ENCODE assay signal across 18 cellular contexts in genomic region chr18:52070295-52070756, GRCh38.
DNase-seq lines count a peak whose midpoint lies in the region; ATAC-seq and TF ChIP-seq lines count a peak whose summit lies in the region.
"Had no signal": no experiment of that assay in that cellular context is flagged by ENCODE, and none has a peak within 500 bp of the region (broad histone marks: within the 10 kb centered on the region; RNA-seq: fewer than 3 reads in every experiment).

No MANE protein-coding gene starts in this region.

- H3K27me3 ChIP-seq in Caco-2 (replicated peaks; ENCODE audit: control insufficient read depth, insufficient read depth, low read length) = no peaks in the 10 kb centered on the region
- H3K27me3 ChIP-seq: SJSA1 had no signal

- H3K4me3 Mint-ChIP-seq in Caco-2 (ENCODE audit: unreplicated experiment) (peak overlapping the region; percentile 24), nephron progenitor cell (peak overlapping the region; percentile 2)
- H3K4me3 Mint-ChIP-seq: CD4-positive, alpha-beta T cell; GM23338 had no signal

- CTCF ChIA-PET in Caco-2 (lab: Charles Lee) = no interaction called here

- H3K4me3 ChIP-seq in Caco-2 (ENCODE audit: low read depth, low read length) = no peak overlapping the region
- no peak overlapping the region for H3K4me3 ChIP-seq in epithelial cell of proximal tubule (ENCODE audit: low read depth, low read length)
- H3K4me3 ChIP-seq: A549, GM23338, SJSA1 had no signal

- H3K4me1 ChIP-seq in Caco-2 = peaks cover 6% of the 10 kb centered on the region
- H3K4me1 ChIP-seq: A549, SJSA1 had no signal

- H3K36me3 Mint-ChIP-seq in Caco-2 (ENCODE audit: insufficient read depth, unreplicated experiment) (no peaks in the 10 kb centered on the region), nephron progenitor cell (ENCODE audit: low read depth) (no peaks in the 10 kb centered on the region)

- H3K36me3 ChIP-seq in Caco-2 (ENCODE audit: control insufficient read depth, insufficient read depth, low read length) = no peaks in the 10 kb centered on the region
- H3K36me3 ChIP-seq: SJSA1 had no signal

- BruUV-seq in Caco-2 (replicated peaks; lab: Mats Ljungman, UMichigan) = no TSS peak

- no peaks in the 10 kb centered on the region for H3K27me3 Mint-ChIP-seq in Caco-2 (ENCODE audit: insufficient read depth, unreplicated experiment)
- H3K27me3 Mint-ChIP-seq in nephron progenitor cell (ENCODE audit: low read depth, poor library complexity) = peaks cover 8% of the 10 kb centered on the region
- H3K27me3 Mint-ChIP-seq: CD4-positive, alpha-beta T cell had no signal

- no peaks in the 10 kb centered on the region for H3K9me3 ChIP-seq in Caco-2
- H3K9me3 ChIP-seq: A549, SJSA1 had no signal

- H3K27ac Mint-ChIP-seq in Caco-2 (ENCODE audit: unreplicated experiment) (peak overlapping the region; percentile 89), nephron progenitor cell (peak overlapping the region; percentile 73)
- H3K27ac Mint-ChIP-seq: CD4-positive, alpha-beta T cell; GM23338 had no signal

- H3K4me1 Mint-ChIP-seq in Caco-2 (ENCODE audit: low read depth, unreplicated experiment) = peaks cover 7% of the 10 kb centered on the region
- peaks cover 26% of the 10 kb centered on the region for H3K4me1 Mint-ChIP-seq in nephron progenitor cell
- H3K4me1 Mint-ChIP-seq: GM23338 had no signal

- H3K9me3 Mint-ChIP-seq in Caco-2 (ENCODE audit: unreplicated experiment) (peaks cover 8% of the 10 kb centered on the region), nephron progenitor cell (peaks cover 45% of the 10 kb centered on the region)

- DNase-seq in Caco-2 (peak; percentile 49 to 70), HT-29 (ENCODE audit: low spot score) (peak; percentile 9), epithelial cell of proximal tubule (ENCODE audit: low read depth) (peak; percentile 23), nephron progenitor cell (peak; percentile 20)
- DNase-seq: CD4-positive, alpha-beta T cell; DMS79; KG1; NCI-H1417 treated with DMSO at 0.1 percent for 48 hours; NCI-H187 treated with DMSO at 0.1 percent for 48 hours; NCI-H345; NCI-H524 treated with DMSO at 0.1 percent for 48 hours had no signal

- no peak for TF ChIP-seq CTCF in Caco-2 (IDR thresholded peaks at IDR 0.05; ENCODE audit: insufficient read depth in 1 of 2, low read depth in 1 of 2, low read length in 1 of 2, severe bottlenecking in 1 of 2, unreplicated experiment in 1 of 2)
- no peak for TF ChIP-seq CTCF in epithelial cell of proximal tubule (conservative IDR thresholded peaks at IDR 0.05; ENCODE audit: low read depth, low read length)
- no peak for TF ChIP-seq CTCF in nephron progenitor cell (IDR thresholded peaks at IDR 0.05)

- intact Hi-C loops in Caco-2 (cut with micrococcal nuclease; ENCODE audit: unreplicated experiment) = no loop called here

- POLR2A ChIA-PET in Caco-2 (lab: Charles Lee) = no interaction called here

- ATAC-seq in HG03280 (IDR thresholded peaks at IDR 0.05; ENCODE audit: unreplicated experiment) (no peak), GM19324 (IDR thresholded peaks at IDR 0.05; ENCODE audit: low FRiP score, unreplicated experiment) (no peak), HG03378 (IDR thresholded peaks at IDR 0.05; ENCODE audit: unreplicated experiment) (no peak)
- ATAC-seq: A549, GM23338, Panc1 had no signal

Comparison
In these comparisons a context has a peak if more than half of its experiments do, and no peak if none do; other contexts are left out.
1. DNase-seq: peak in every context shown above with its lines; median percentile 60 in Caco-2; 23 in epithelial cell of proximal tubule; 20 in nephron progenitor cell; 9 in HT-29.